34 cellular contexts compared by ENCODE assay signal in genomic region chr3:65322910-65323309, GRCh38.
"Had no signal": no experiment of that assay in that cellular context is flagged by ENCODE, and none has a peak within 500 bp of the region (broad histone marks: within the 10 kb centered on the region; RNA-seq: fewer than 3 reads in every experiment).

No MANE protein-coding gene starts in this region.

- H3K4me1 ChIP-seq: adrenal gland, ascending aorta, body of pancreas, breast epithelium had no signal

- H3K36me3 ChIP-seq: adrenal gland, ascending aorta, brain microvascular endothelial cell, breast epithelium, cardiac muscle cell had no signal

- DNase-seq: activated effector memory CD4-positive, alpha-beta T cell treated with anti-CD3 and anti-CD28 coated beads, Interleukin-2, amount 50 U/mL, for 16 hours; activated effector memory CD4-positive, alpha-beta T cell treated with Interleukin-2 at 50 U/mL for 16 hours; activated gamma-delta T cell; activated gamma-delta T cell treated with Interleukin-2 at 50 U/mL for 16 hours; activated naive CD4-positive, alpha-beta T cell; activated naive CD4-positive, alpha-beta T cell treated with anti-CD3 and anti-CD28 coated beads for 36 hours; activated naive CD4-positive, alpha-beta T cell treated with anti-CD3 and anti-CD28 coated beads, Interleukin-2, amount 10 ng/mL, durations not matched to agents 7 days and 5 days; activated naive CD4-positive, alpha-beta T cell treated with anti-CD3 and anti-CD28 coated beads, Interleukin-2, amount 50 U/mL, for 16 hours; activated naive CD4-positive, alpha-beta T cell treated with Interleukin-2 at 50 U/mL for 16 hours; activated naive CD8-positive, alpha-beta T cell treated with anti-CD3 and anti-CD28 coated beads for 36 hours; activated naive CD8-positive, alpha-beta T cell treated with anti-CD3 and anti-CD28 coated beads, Interleukin-2, amount 10 ng/mL, durations not matched to agents 7 days and 5 days; activated naive CD8-positive, alpha-beta T cell treated with anti-CD3 and anti-CD28 coated beads, Interleukin-2, amount 50 U/mL, for 24 hours; activated T-cell treated with anti-CD3 and anti-CD28 coated beads for 4 hours; activated T-cell treated with anti-CD3 and anti-CD28 coated beads, Interleukin-2, amount 50 U/mL, for 1 hour; activated T-cell treated with anti-CD3 and anti-CD28 coated beads, Interleukin-2, amount 50 U/mL, for 24 hours; activated T-cell treated with anti-CD3 and anti-CD28 coated beads, Interleukin-2, amount 50 U/mL, for 4 hours; activated T-cell treated with anti-CD3 and anti-CD28 coated beads, Interleukin-2, amount 50 U/mL, for 48 hours; activated T-cell treated with anti-CD3 and anti-CD28 coated beads, Interleukin-2, amount 50 U/mL, for 72 hours; adrenal gland; amniotic stem cell; amygdala; aorta; body of pancreas; brain microvascular endothelial cell; caudate nucleus; central memory CD4-positive, alpha-beta T cell; cerebellar nuclear complex had no signal

- H3K27me3 ChIP-seq: adrenal gland, ascending aorta, body of pancreas, brain microvascular endothelial cell, breast epithelium, cardiac muscle cell had no signal

- FAIRE-seq: astrocyte, bronchial epithelial cell had no signal

- H3K9me3 ChIP-seq: adrenal gland, ascending aorta, body of pancreas had no signal

- H3K27ac ChIP-seq: adrenal gland, ascending aorta, body of pancreas, brain microvascular endothelial cell, breast epithelium, cardiac muscle cell had no signal

- ATAC-seq: activated naive CD4-positive, alpha-beta T cell treated with anti-CD3 and anti-CD28 coated beads, Interleukin-2, amount 50 U/mL, for 72 hours; activated naive CD8-positive, alpha-beta T cell treated with anti-CD3 and anti-CD28 coated beads, Interleukin-2, amount 50 U/mL, for 24 hours; activated T-cell treated with anti-CD3 and anti-CD28 coated beads, Interleukin-2, amount 50 U/mL, for 4 hours; activated T-cell treated with anti-CD3 and anti-CD28 coated beads, Interleukin-2, amount 50 U/mL, for 72 hours; activated T-helper 17 cell treated with anti-CD3 and anti-CD28 coated beads, Interleukin-2, amount 50 U/mL, for 72 hours; body of pancreas had no signal

- H3K4me3 ChIP-seq: adrenal gland, ascending aorta, body of pancreas, breast epithelium, cardiac muscle cell had no signal
